Comparison of ENCODE assay signal across 19 cellular contexts in the genomic region with DNA sequence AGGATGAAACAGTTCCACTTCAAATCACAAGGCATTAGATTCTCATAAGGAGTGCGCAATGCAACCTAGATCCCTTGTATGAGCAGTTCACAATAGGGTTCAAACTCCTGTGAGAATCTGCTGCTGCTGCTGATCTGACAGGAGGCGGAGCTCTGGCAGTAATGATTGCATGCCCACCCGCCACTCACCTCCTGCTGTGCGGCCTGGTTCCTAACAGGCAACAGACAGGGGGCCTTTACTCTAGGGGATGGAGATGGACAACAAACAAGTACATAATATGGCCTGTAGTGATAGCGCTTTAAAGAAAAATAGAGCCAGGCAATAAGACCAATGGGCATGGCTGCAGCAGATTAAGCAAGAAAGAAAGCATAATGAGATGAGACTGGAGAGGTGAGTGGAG.
"Had no signal": no experiment of that assay in that cellular context is flagged by ENCODE, and none has a peak within 500 bp of the region (broad histone marks: within the 10 kb centered on the region; RNA-seq: fewer than 3 reads in every experiment).

No MANE protein-coding gene starts in this region.

- H3K9me3 Mint-ChIP-seq: naive thymus-derived CD4-positive, alpha-beta T cell; type B pancreatic cell had no signal

- H3K4me3 Mint-ChIP-seq: type B pancreatic cell had no signal

- H3K36me3 Mint-ChIP-seq: type B pancreatic cell had no signal

- H3K36me3 ChIP-seq: heart left ventricle, ovary, right atrium auricular region, suprapubic skin, thyroid gland had no signal

- H3K9me3 ChIP-seq: heart left ventricle, ovary, right atrium auricular region, suprapubic skin, thyroid gland had no signal

- H3K27me3 Mint-ChIP-seq: naive thymus-derived CD4-positive, alpha-beta T cell; type B pancreatic cell had no signal

- H3K27ac Mint-ChIP-seq: type B pancreatic cell had no signal

- ATAC-seq: heart left ventricle; naive thymus-derived CD4-positive, alpha-beta T cell; stimulated activated naive CD8-positive, alpha-beta T cell treated with anti-CD3 and anti-CD28 coated beads, Interleukin-15, Interleukin-2, amounts not matched to agents 100 U/mL and 50 U/mL, for 24 hours had no signal

- H3K27ac ChIP-seq: heart left ventricle, ovary, right atrium auricular region, suprapubic skin, thyroid gland had no signal

- DNase-seq: dermis blood vessel endothelial cell; heart left ventricle; hippocampal formation; kidney glomerular epithelial cell; naive thymus-derived CD4-positive, alpha-beta T cell; nucleus accumbens; ovary; small intestine; stimulated activated CD4-positive, alpha-beta T cell treated with anti-CD3 and anti-CD28 coated beads, Interleukin-12 subunit alpha, Interleukin-12 subunit beta, amount 100 ng/mL, for 4 hours; stimulated activated naive CD8-positive, alpha-beta T cell treated with anti-CD3 and anti-CD28 coated beads, Interleukin-15, Interleukin-2, amounts not matched to agents 100 U/mL and 50 U/mL, for 24 hours; thyroid gland had no signal

- H3K27me3 ChIP-seq: heart left ventricle, ovary, right atrium auricular region, suprapubic skin, thyroid gland had no signal

- H3K4me3 ChIP-seq: heart left ventricle, ovary, right atrium auricular region, suprapubic skin, thyroid gland had no signal

- FAIRE-seq: colon, endothelial cell of umbilical vein, frontal cortex, islet of Langerhans, small intestine, urothelium cell line had no signal
